Comparison of ENCODE assay signal across 23 cellular contexts in the genomic region with DNA sequence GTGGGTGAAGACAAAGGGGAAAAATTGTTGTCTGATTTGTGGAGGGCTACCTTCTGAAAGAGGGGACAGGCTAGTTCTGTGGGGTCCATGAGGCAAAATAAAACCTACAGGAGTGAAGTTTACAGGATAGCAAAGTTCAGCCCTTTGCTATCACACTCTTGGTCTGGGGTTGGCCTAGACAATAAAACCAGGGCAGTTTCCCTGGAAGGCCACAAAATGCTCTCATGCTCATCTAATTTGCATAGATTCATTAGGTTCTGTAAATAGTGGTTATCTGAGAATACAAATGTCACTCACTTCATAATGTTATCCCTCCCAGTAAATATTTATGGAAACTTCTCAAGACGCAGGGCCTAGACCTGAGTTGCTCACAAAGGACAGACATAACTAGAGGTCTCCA.
"Had no signal": no experiment of that assay in that cellular context is flagged by ENCODE, and none has a peak within 500 bp of the region (broad histone marks: within the 10 kb centered on the region; RNA-seq: fewer than 3 reads in every experiment).

No MANE protein-coding gene starts in this region.

- H3K4me3 Mint-ChIP-seq: IgD-negative memory B cell had no signal

- DNase-seq: Kasumi-1, MM.1S, NCI-H1092 treated with DMSO at 0.1 percent for 48 hours, NCI-H1436 treated with DMSO at 0.1 percent for 48 hours, NCI-H1694, NCI-H187 treated with DMSO at 0.1 percent for 48 hours, NCI-H2029 treated with DMSO at 0.1 percent for 48 hours, NCI-H2171 treated with DMSO at 0.1 percent for 48 hours, NCI-H345, NCI-H446 treated with DMSO at 0.1 percent for 48 hours, NCI-H510A treated with DMSO at 0.1 percent for 48 hours, NCI-H69, NCI-H774, PC-3, SHP77 treated with DMSO at 0.1 percent for 48 hours, SJCRH30 had no signal

- H3K36me3 ChIP-seq: SJCRH30 had no signal

- H3K27ac Mint-ChIP-seq: IgD-negative memory B cell had no signal

- H3K27me3 ChIP-seq: SJCRH30 had no signal

- H3K36me3 Mint-ChIP-seq: IgD-negative memory B cell had no signal

- H3K4me1 ChIP-seq: SJCRH30 had no signal

- H3K4me3 ChIP-seq: K562, SJCRH30 had no signal

- H3K9me3 Mint-ChIP-seq: IgD-negative memory B cell had no signal

- H3K9me3 ChIP-seq: SJCRH30 had no signal

- H3K27ac ChIP-seq: HL-60, KMS-11, SJCRH30 had no signal

- ATAC-seq: K562, Panc1, PC-3, Right ventricle myocardium inferior, SK-N-SH treated with all-trans-retinoic acid at 6 μM for 48 hours had no signal
